Comparison of ENCODE assay signal across 19 cellular contexts in the genomic region with DNA sequence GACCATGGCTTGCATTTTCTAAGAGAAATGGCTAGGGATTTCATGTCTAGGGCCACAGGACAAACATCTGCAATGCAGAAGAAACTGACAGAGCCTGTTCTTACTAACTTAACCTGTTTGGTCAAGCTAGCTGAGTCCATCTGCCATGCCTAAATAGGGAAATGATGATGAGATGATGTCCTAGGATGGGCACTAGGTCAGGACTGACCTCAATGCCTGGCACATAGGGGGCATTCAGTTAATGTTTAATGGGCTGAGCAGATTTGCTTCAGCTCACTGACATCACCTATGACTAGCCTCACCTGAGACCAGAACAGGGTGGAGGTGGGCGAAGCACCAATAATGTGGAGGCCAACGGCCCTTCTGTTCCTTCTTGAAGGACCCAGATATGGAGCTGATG.
"Had no signal": no experiment of that assay in that cellular context is flagged by ENCODE, and none has a peak within 500 bp of the region (broad histone marks: within the 10 kb centered on the region; RNA-seq: fewer than 3 reads in every experiment).

No MANE protein-coding gene starts in this region.

- H3K36me3 Mint-ChIP-seq: activated naive CD8-positive, alpha-beta T cell; naive thymus-derived CD8-positive, alpha-beta T cell; neural progenitor cell; WTC11 had no signal

- ATAC-seq: heart right ventricle; left lobe of liver; naive thymus-derived CD8-positive, alpha-beta T cell; WTC11 had no signal

- DNase-seq: activated gamma-delta T cell treated with Interleukin-2 at 50 U/mL for 16 hours; amniotic stem cell; cortex of kidney; endodermal cell; heart right ventricle; kidney; naive thymus-derived CD8-positive, alpha-beta T cell; retina; sigmoid colon; stimulated activated CD4-positive, alpha-beta T cell treated with anti-CD3 and anti-CD28 coated beads, Interleukin-4, amount 100 ng/mL, for 1 hour; stimulated activated naive CD4-positive, alpha-beta T cell; T1000; tibial artery had no signal

- H3K9me3 Mint-ChIP-seq: activated T-helper 1 cell treated with anti-CD3 and anti-CD28 coated beads, Interleukin-12 subunit alpha, Interleukin-12 subunit beta, Interleukin-2, Interleukin-4 antibody, amounts not matched to agents 30 ng/mL and 10 ng/mL and 1 ng/mL, durations not matched to agents 14 hours and 24 hours and 36 hours; endodermal cell; neural progenitor cell; T-helper 1 cell treated with Interleukin-12 subunit alpha and Interleukin-12 subunit beta and Interleukin-4 antibody, amounts not matched to agents 30 μg/mL and 1 μg/mL, for 36 hours; WTC11 had no signal

- H3K4me3 Mint-ChIP-seq: activated naive CD8-positive, alpha-beta T cell; activated T-helper 1 cell treated with anti-CD3 and anti-CD28 coated beads, Interleukin-12 subunit alpha, Interleukin-12 subunit beta, Interleukin-2, Interleukin-4 antibody, amounts not matched to agents 30 ng/mL and 10 ng/mL and 1 ng/mL, durations not matched to agents 14 hours and 24 hours and 36 hours; endodermal cell; neural progenitor cell; T-helper 1 cell treated with Interleukin-12 subunit alpha and Interleukin-12 subunit beta and Interleukin-4 antibody, amounts not matched to agents 30 μg/mL and 1 μg/mL, for 36 hours; WTC11 had no signal

- H3K27me3 Mint-ChIP-seq: activated naive CD8-positive, alpha-beta T cell; naive thymus-derived CD8-positive, alpha-beta T cell had no signal

- H3K27ac Mint-ChIP-seq: activated naive CD8-positive, alpha-beta T cell; activated T-helper 1 cell treated with anti-CD3 and anti-CD28 coated beads, Interleukin-12 subunit alpha, Interleukin-12 subunit beta, Interleukin-2, Interleukin-4 antibody, amounts not matched to agents 30 ng/mL and 10 ng/mL and 1 ng/mL, durations not matched to agents 14 hours and 24 hours and 36 hours; endodermal cell; naive thymus-derived CD8-positive, alpha-beta T cell; neural progenitor cell; T-helper 1 cell treated with Interleukin-12 subunit alpha and Interleukin-12 subunit beta and Interleukin-4 antibody, amounts not matched to agents 30 μg/mL and 1 μg/mL, for 36 hours; WTC11 had no signal
